Comparison of ENCODE assay signal across 9 cellular contexts in the genomic region with DNA sequence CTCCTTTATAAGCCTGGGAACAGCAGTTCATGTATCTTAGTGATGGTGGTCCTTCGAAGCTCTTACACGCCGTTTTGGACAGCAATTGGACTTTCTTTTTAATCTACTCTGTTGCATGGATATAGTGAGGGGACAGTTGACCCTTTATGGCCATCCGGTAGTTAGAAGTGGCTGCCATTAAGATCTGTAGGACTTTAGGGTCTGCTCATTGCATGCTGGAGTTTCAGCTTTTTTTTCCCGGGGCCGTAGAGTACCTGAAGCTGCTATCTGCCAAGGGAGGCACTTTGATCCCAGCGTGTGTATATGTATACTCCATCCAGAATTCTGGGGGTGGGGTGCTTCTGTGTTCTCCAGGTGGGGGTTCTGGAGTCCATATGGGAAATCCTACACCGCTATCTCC. TPM values are rescaled to one million over a fixed set of nuclear protein-coding genes. Genes with fewer than 3 reads are reported as not detected.
DNase-seq lines count a peak whose midpoint lies in the region; ATAC-seq, FAIRE-seq and TF ChIP-seq lines count a peak whose summit lies in the region.
"Had no signal": no experiment of that assay in that cellular context is flagged by ENCODE, and none has a peak within 500 bp of the region (broad histone marks: within the 10 kb centered on the region; RNA-seq: fewer than 3 reads in every experiment).

No MANE protein-coding gene starts in this region.

- CTCF ChIA-PET in HepG2 (lab: Yijun Ruan, JAX; ENCODE audit: low intra/inter-chr PET ratio, low total read pairs): interaction anchor here (2.0 to 3.3 kb wide), 2 partner anchors 36 to 38 kb away, joined by 9 read pairs; no protein-coding TSS in a partner anchor

- no peaks in the 10 kb centered on the region for H4K20me1 ChIP-seq in HepG2 (ENCODE audit: insufficient read depth, low read length)

- peak overlapping the region; percentile 98 for H3K4me2 ChIP-seq in HepG2 (ENCODE audit: low read depth, low read length)

- TF ChIP-seq POLR2A in heart left ventricle (IDR thresholded peaks at IDR 0.05) (no peak), HepG2 (IDR thresholded peaks at IDR 0.05; ENCODE audit: insufficient read depth in 1 of 2, low read depth in 2 of 2, low read length in 2 of 2) (no peak), testis (IDR thresholded peaks at IDR 0.05) (no peak)

- H3K36me3 ChIP-seq in heart left ventricle (peaks cover 0 to 41% (median 11%) of the 10 kb centered on the region in 9 donors), right atrium auricular region (no peaks in the 10 kb centered on the region), HepG2 (replicated peaks in 1 of 2; ENCODE audit: control insufficient read depth in 1 of 2, insufficient read depth in 2 of 2, low read length in 2 of 2) (no peaks in the 10 kb centered on the region), testis (ENCODE audit: low read depth, missing control alignments) (no peaks in the 10 kb centered on the region), SJCRH30 (peaks cover 7% of the 10 kb centered on the region; the same call in 1 of the 2 replicates)

- H3K9ac ChIP-seq in HepG2 (ENCODE audit: insufficient read depth, low read depth, low read length): peak overlapping the region; percentile 80

- no peak for TF ChIP-seq RAD21 in HepG2 (CRISPR knock-in tag; IDR thresholded peaks at IDR 0.05)

- TF ChIP-seq CTCF in heart left ventricle (IDR thresholded peaks at IDR 0.05): no peak
- TF ChIP-seq CTCF in right atrium auricular region (IDR thresholded peaks at IDR 0.05): no peak
- no peak for TF ChIP-seq CTCF in astrocyte of the cerebellum (IDR thresholded peaks at IDR 0.05; ENCODE audit: low read depth, low read length, missing control alignments)
- TF ChIP-seq CTCF in HepG2 (CRISPR knock-in tag; IDR thresholded peaks at IDR 0.05): no peak
- no peak for TF ChIP-seq CTCF in testis (IDR thresholded peaks at IDR 0.05)

- peak overlapping the region in 2 of 12 donors; percentile 91 to 95 for H3K27ac ChIP-seq in heart left ventricle
- H3K27ac ChIP-seq in right atrium auricular region: peak overlapping the region in 1 of 2 donors; percentile 90
- peak overlapping the region; percentile 94 for H3K27ac ChIP-seq in HepG2 (ENCODE audit: extremely low read length, insufficient read depth, low read length)
- H3K27ac ChIP-seq in testis: no peak overlapping the region
- H3K27ac ChIP-seq in SJCRH30: no peak overlapping the region

- 86 to 91% (median 88%) methylated on average over 8 of the region's 8 CpGs for WGBS in heart left ventricle, 4 donors
- WGBS in HepG2 (ENCODE audit: low lambda C conversion rate): 79% methylated on average over 5 of the region's 8 CpGs
- 60 to 76% methylated on average over 8 of the region's 8 CpGs for WGBS in testis, 2 donors

- in situ Hi-C loops in astrocyte of the cerebellum (cut with HindIII; ENCODE audit: low sequenced_read_pairs): no loop called here
- in situ Hi-C loops in HepG2 (cut with HindIII; ENCODE audit: extremely low pct_ligation_motif_present, low pct_unique_long_range_greater_than_20kb): loop anchor here (5.0 kb wide), 1 partner anchor 38 kb away; no protein-coding TSS in a partner anchor

- H3K27me3 ChIP-seq in heart left ventricle (no peaks in the 10 kb centered on the region), right atrium auricular region (no peaks in the 10 kb centered on the region), HepG2 (ENCODE audit: control insufficient read depth in 1 of 2, insufficient read depth in 2 of 2, low read length in 2 of 2) (no peaks in the 10 kb centered on the region; a peak in 1 of 5 replicates), testis (no peaks in the 10 kb centered on the region), SJCRH30 (no peaks in the 10 kb centered on the region)

- ATAC-seq in heart left ventricle (no peak), HepG2 (no peak)

- H3K4me3 ChIP-seq in heart left ventricle: peak overlapping the region in 9 of 12 donors; percentile 58 to 85 (median 68)
- no peak overlapping the region for H3K4me3 ChIP-seq in right atrium auricular region
- H3K4me3 ChIP-seq in astrocyte of the cerebellum (ENCODE audit: low read depth, low read length): peak overlapping the region; percentile 56
- peak overlapping the region; percentile 70 to 83 (median 83); a peak in 5 of 6 replicates for H3K4me3 ChIP-seq in HepG2 (replicated peaks in 1 of 3; ENCODE audit: insufficient read depth in 1 of 3, low read depth in 2 of 3, low read length in 3 of 3)
- peak overlapping the region; percentile 66 to 68 for H3K4me3 ChIP-seq in testis
- H3K4me3 ChIP-seq in SJCRH30: no peak overlapping the region

- FAIRE-seq in HepG2 (lab: Jason Lieb, UNC): no peak

- TF ChIP-seq EP300 in HepG2 (IDR thresholded peaks at IDR 0.05; ENCODE audit: low read depth in 2 of 2, low read length in 2 of 2) (no peak), HepG2 (CRISPR knock-in tag; IDR thresholded peaks at IDR 0.05; ENCODE audit: borderline replicate concordance) (no peak)

- intact Hi-C loops in heart left ventricle (cut with DNase I) (loop anchor here in 8 of 10 donors (5.0 to 10.0 kb wide), 5 partner anchors 37 to 296 kb away; a partner anchor contains a TSS), HepG2 (cut with micrococcal nuclease; ENCODE audit: unreplicated experiment) (no loop called here), testis (cut with DNase I; ENCODE audit: low total_unique reads) (no loop called here)

- BruUV-seq in HepG2 (replicated peaks; lab: Mats Ljungman, UMichigan): no TSS peak

- peaks cover 0 to 41% (median 28%) of the 10 kb centered on the region in 12 donors for H3K4me1 ChIP-seq in heart left ventricle
- H3K4me1 ChIP-seq in right atrium auricular region: peaks cover 0 to 42% of the 10 kb centered on the region in 2 donors
- peaks cover 68% of the 10 kb centered on the region for H3K4me1 ChIP-seq in HepG2 (ENCODE audit: insufficient read depth, low read length)
- H3K4me1 ChIP-seq in testis: peaks cover 21% of the 10 kb centered on the region
- 0 out of 2 replicates have a peak, but pooled peaks cover 5% of the 10 kb centered on the region for H3K4me1 ChIP-seq in SJCRH30

- H3K9me3 ChIP-seq in heart left ventricle (no peaks in the 10 kb centered on the region), right atrium auricular region (no peaks in the 10 kb centered on the region), HepG2 (ENCODE audit: low read length) (no peaks in the 10 kb centered on the region), testis (no peaks in the 10 kb centered on the region), SJCRH30 (replicated peaks) (no peaks in the 10 kb centered on the region)

- DNase-seq in heart left ventricle (no peak), right atrium auricular region (ENCODE audit: low spot score) (no peak), astrocyte of the cerebellum (ENCODE audit: low read depth) (no peak), HepG2 (ENCODE audit: low spot score) (no peak), testis (no peak), occipital lobe (lab: John Stamatoyannopoulos, UW) (no peak), cerebellar cortex (ENCODE audit: low spot score) (no peak), SJCRH30 (no peak)
- DNase-seq: activated CD4-positive, CD25-positive, alpha-beta regulatory T cell had no signal

- POLR2A ChIA-PET in HepG2 (lab: Yijun Ruan, JAX): interaction anchor here (1.2 kb wide), 1 partner anchor 813 kb away, joined by 3 read pairs; no protein-coding TSS in a partner anchor

- no peak overlapping the region for H2AFZ ChIP-seq in HepG2 (ENCODE audit: low read length)

- peaks cover 8% of the 10 kb centered on the region for H3K79me2 ChIP-seq in HepG2 (ENCODE audit: insufficient read depth, low read length)

RNA-seq across cellular contexts. Expression of a gene that starts 1.2 kb away (rescaled TPM):
- total RNA-seq in heart left ventricle (10 to 100 TPM in 8 of 9 donors, 1 to 10 TPM in 1; 9.3 to 20.4 (median 16.6) TPM), right atrium auricular region (1 to 10 TPM; 5.1 to 6.8 TPM), HepG2 (2016; rRNA removed; fragmentation: Illumina TruSeq; extraction: Trizol) (17.0 and 21.4 TPM in 2 replicates), testis (10 to 100 TPM in 1 of 2 donors, 1 to 10 TPM in 1; 9.9 to 10.1 TPM), occipital lobe (14.2 TPM)
- polyA plus RNA-seq in heart left ventricle (10 to 100 TPM; 11.7 to 15.5 TPM), HepG2 (2011; rRNA removed) (7.9 and 8.9 TPM in 2 replicates), testis (ENCODE audit: insufficient read depth, low read depth, low replicate concordance) (12.8 TPM)
- total RNA-seq in HepG2 (2016; cell fraction: cytosol; rRNA removed; fragmentation: Illumina TruSeq; extraction: Trizol; ENCODE audit: low read depth): 1.1 TPM in 2 replicates
- total RNA-seq in HepG2 (2016; cell fraction: insoluble cytoplasmic fraction; rRNA removed; fragmentation: Illumina TruSeq; extraction: Trizol): 16.9 and 20.4 TPM in 2 replicates
- 9.5 and 12.3 TPM in 2 replicates for total RNA-seq in HepG2 (2016; cell fraction: membrane; rRNA removed; fragmentation: Illumina TruSeq; extraction: Trizol)
- total RNA-seq in HepG2 (2016; cell fraction: nucleus; rRNA removed; fragmentation: Illumina TruSeq; extraction: Trizol): 9.1 and 10.0 TPM in 2 replicates
- 7.7 and 8.1 TPM in 2 replicates for polyA plus RNA-seq in HepG2 (2011; cell fraction: cytosol; rRNA removed)
- 7.1 and 7.3 TPM in 2 replicates for polyA plus RNA-seq in HepG2 (2011; cell fraction: nucleus; rRNA removed)
- 5.1 and 7.4 TPM in 2 replicates for polyA plus RNA-seq in HepG2 (2012)
- polyA plus RNA-seq in HepG2 (2016; cell fraction: cytosol; fragmentation: Illumina TruSeq; extraction: Trizol; ENCODE audit: low read depth): 1.4 and 1.9 TPM in 2 replicates
- 20.6 and 21.0 TPM in 2 replicates for polyA plus RNA-seq in HepG2 (2016; cell fraction: insoluble cytoplasmic fraction; fragmentation: Illumina TruSeq; extraction: Trizol; ENCODE audit: low read depth)
- polyA plus RNA-seq in HepG2 (2016; cell fraction: membrane; fragmentation: Illumina TruSeq; extraction: Trizol; ENCODE audit: low read depth): 6.2 and 7.1 TPM in 2 replicates
- polyA plus RNA-seq in HepG2 (2016; cell fraction: nucleus; fragmentation: Illumina TruSeq; extraction: Trizol; ENCODE audit: insufficient read depth, low read depth): 14.1 and 14.8 TPM in 2 replicates
- 9.3 and 30.2 TPM in 2 replicates for polyA minus RNA-seq in HepG2 (2011; rRNA and poly(A)+ RNA removed; ENCODE audit: low replicate concordance)
- 4.3 and 5.6 TPM in 2 replicates for polyA minus RNA-seq in HepG2 (2011; cell fraction: cytosol; rRNA and poly(A)+ RNA removed)
- 4.2 and 6.0 TPM in 2 replicates for polyA minus RNA-seq in HepG2 (2011; cell fraction: nucleus; rRNA and poly(A)+ RNA removed)
- 3.5 and 5.3 TPM in 2 replicates for total RNA-seq in SJCRH30 (2014; rRNA removed; shearing (Covaris generic))

RNA-seq across cellular contexts. Expression of a gene that starts 1.7 kb away (rescaled TPM):
- total RNA-seq in heart left ventricle: 100 to 1,000 TPM in 1 of 9 donors, 10 to 100 TPM in 8; 60.9 to 141 (median 72.4) TPM
- polyA plus RNA-seq in heart left ventricle: 100 to 1,000 TPM in 1 of 2 donors, 10 to 100 TPM in 1; 75.2 to 179 TPM
- total RNA-seq in right atrium auricular region: 10 to 100 TPM; 77.1 to 85.0 TPM
- total RNA-seq in HepG2 (2016; rRNA removed; fragmentation: Illumina TruSeq; extraction: Trizol): 91.6 and 105 TPM in 2 replicates
- 62.3 and 74.3 TPM in 2 replicates for total RNA-seq in HepG2 (2016; cell fraction: cytosol; rRNA removed; fragmentation: Illumina TruSeq; extraction: Trizol; ENCODE audit: low read depth)
- 94.6 and 120 TPM in 2 replicates for total RNA-seq in HepG2 (2016; cell fraction: insoluble cytoplasmic fraction; rRNA removed; fragmentation: Illumina TruSeq; extraction: Trizol)
- total RNA-seq in HepG2 (2016; cell fraction: membrane; rRNA removed; fragmentation: Illumina TruSeq; extraction: Trizol): 54.2 and 67.7 TPM in 2 replicates
- 37.3 and 42.0 TPM in 2 replicates for total RNA-seq in HepG2 (2016; cell fraction: nucleus; rRNA removed; fragmentation: Illumina TruSeq; extraction: Trizol)
- 43.9 and 46.9 TPM in 2 replicates for polyA plus RNA-seq in HepG2 (2011; rRNA removed)
- 35.2 and 66.3 TPM in 2 replicates for polyA plus RNA-seq in HepG2 (2011; cell fraction: cytosol; rRNA removed)
- polyA plus RNA-seq in HepG2 (2011; cell fraction: nucleus; rRNA removed): 36.8 and 49.2 TPM in 2 replicates
- 19.2 and 22.5 TPM in 2 replicates for polyA plus RNA-seq in HepG2 (2012)
- 53.8 and 75.0 TPM in 2 replicates for polyA plus RNA-seq in HepG2 (2016; cell fraction: cytosol; fragmentation: Illumina TruSeq; extraction: Trizol; ENCODE audit: low read depth)
- polyA plus RNA-seq in HepG2 (2016; cell fraction: insoluble cytoplasmic fraction; fragmentation: Illumina TruSeq; extraction: Trizol; ENCODE audit: low read depth): 69.5 and 79.8 TPM in 2 replicates
- 39.8 and 49.0 TPM in 2 replicates for polyA plus RNA-seq in HepG2 (2016; cell fraction: membrane; fragmentation: Illumina TruSeq; extraction: Trizol; ENCODE audit: low read depth)
- polyA plus RNA-seq in HepG2 (2016; cell fraction: nucleus; fragmentation: Illumina TruSeq; extraction: Trizol; ENCODE audit: insufficient read depth, low read depth): 46.6 and 50.5 TPM in 2 replicates
- 21.5 and 58.0 TPM in 2 replicates for polyA minus RNA-seq in HepG2 (2011; rRNA and poly(A)+ RNA removed; ENCODE audit: low replicate concordance)
- polyA minus RNA-seq in HepG2 (2011; cell fraction: cytosol; rRNA and poly(A)+ RNA removed): 35.5 and 51.8 TPM in 2 replicates
- polyA minus RNA-seq in HepG2 (2011; cell fraction: nucleus; rRNA and poly(A)+ RNA removed): 13.3 and 23.4 TPM in 2 replicates
- 10 to 100 TPM; 72.3 to 83.1 TPM for total RNA-seq in testis
- 102 TPM for polyA plus RNA-seq in testis (ENCODE audit: insufficient read depth, low read depth, low replicate concordance)
- total RNA-seq in occipital lobe: 20.1 TPM
- total RNA-seq in SJCRH30 (2014; rRNA removed; shearing (Covaris generic)): 30.4 and 45.3 TPM in 2 replicates

RNA-seq across cellular contexts. Expression of a gene that starts 4.2 kb away (rescaled TPM):
- total RNA-seq in heart left ventricle (100 to 1,000 TPM in 1 of 9 donors, 10 to 100 TPM in 8; 16.7 to 130 (median 27.0) TPM), right atrium auricular region (10 to 100 TPM; 42.5 to 53.2 TPM), HepG2 (2016; rRNA removed; fragmentation: Illumina TruSeq; extraction: Trizol) (0.31 TPM in 1 of 2 replicates, not detected in the other), testis (1 to 10 TPM; 4.6 to 7.4 TPM), occipital lobe (1.2 TPM)
- polyA plus RNA-seq in heart left ventricle (100 to 1,000 TPM in 1 of 2 donors, 10 to 100 TPM in 1; 97.7 to 112 TPM), HepG2 (2011; rRNA removed) (0.66 and 0.84 TPM in 2 replicates), testis (ENCODE audit: insufficient read depth, low read depth, low replicate concordance) (6.8 TPM)
- not detected in 2 replicates for total RNA-seq in HepG2 (2016; cell fraction: cytosol; rRNA removed; fragmentation: Illumina TruSeq; extraction: Trizol; ENCODE audit: low read depth)
- total RNA-seq in HepG2 (2016; cell fraction: insoluble cytoplasmic fraction; rRNA removed; fragmentation: Illumina TruSeq; extraction: Trizol): 0.19 TPM in 1 of 2 replicates, not detected in the other
- not detected in 2 replicates for total RNA-seq in HepG2 (2016; cell fraction: membrane; rRNA removed; fragmentation: Illumina TruSeq; extraction: Trizol)
- total RNA-seq in HepG2 (2016; cell fraction: nucleus; rRNA removed; fragmentation: Illumina TruSeq; extraction: Trizol): 1.1 TPM in 1 of 2 replicates, not detected in the other
- 0.08 and 0.43 TPM in 2 replicates for polyA plus RNA-seq in HepG2 (2011; cell fraction: cytosol; rRNA removed)
- polyA plus RNA-seq in HepG2 (2011; cell fraction: nucleus; rRNA removed): 7.3 and 9.6 TPM in 2 replicates
- polyA plus RNA-seq in HepG2 (2012): 0.51 and 1.9 TPM in 2 replicates
- 0.26 and 0.33 TPM in 2 replicates for polyA plus RNA-seq in HepG2 (2016; cell fraction: cytosol; fragmentation: Illumina TruSeq; extraction: Trizol; ENCODE audit: low read depth)
- polyA plus RNA-seq in HepG2 (2016; cell fraction: insoluble cytoplasmic fraction; fragmentation: Illumina TruSeq; extraction: Trizol; ENCODE audit: low read depth): 0.28 and 0.30 TPM in 2 replicates
- polyA plus RNA-seq in HepG2 (2016; cell fraction: membrane; fragmentation: Illumina TruSeq; extraction: Trizol; ENCODE audit: low read depth): 0.23 and 0.27 TPM in 2 replicates
- 4.6 and 6.5 TPM in 2 replicates for polyA plus RNA-seq in HepG2 (2016; cell fraction: nucleus; fragmentation: Illumina TruSeq; extraction: Trizol; ENCODE audit: insufficient read depth, low read depth)
- 0.36 TPM in 1 of 2 replicates, not detected in the other for polyA minus RNA-seq in HepG2 (2011; rRNA and poly(A)+ RNA removed; ENCODE audit: low replicate concordance)
- polyA minus RNA-seq in HepG2 (2011; cell fraction: cytosol; rRNA and poly(A)+ RNA removed): not detected in 2 replicates
- 1.3 and 2.7 TPM in 2 replicates for polyA minus RNA-seq in HepG2 (2011; cell fraction: nucleus; rRNA and poly(A)+ RNA removed)
- 0.36 and 0.63 TPM in 2 replicates for total RNA-seq in SJCRH30 (2014; rRNA removed; shearing (Covaris generic))

RNA-seq across cellular contexts. Expression of a gene that starts 25.0 kb away (rescaled TPM):
- total RNA-seq in heart left ventricle (10 to 100 TPM in 8 of 9 donors, 1 to 10 TPM in 1; 7.4 to 29.3 (median 24.8) TPM), right atrium auricular region (10 to 100 TPM; 11.0 to 11.1 TPM), HepG2 (2016; rRNA removed; fragmentation: Illumina TruSeq; extraction: Trizol) (2.1 and 2.2 TPM in 2 replicates), testis (10 to 100 TPM; 38.0 to 41.8 TPM), occipital lobe (16.4 TPM)
- polyA plus RNA-seq in heart left ventricle (10 to 100 TPM; 11.6 to 14.4 TPM), HepG2 (2011; rRNA removed) (1.3 and 1.9 TPM in 2 replicates), testis (ENCODE audit: insufficient read depth, low read depth, low replicate concordance) (27.8 TPM)
- total RNA-seq in HepG2 (2016; cell fraction: cytosol; rRNA removed; fragmentation: Illumina TruSeq; extraction: Trizol; ENCODE audit: low read depth): 0.30 and 1.9 TPM in 2 replicates
- total RNA-seq in HepG2 (2016; cell fraction: insoluble cytoplasmic fraction; rRNA removed; fragmentation: Illumina TruSeq; extraction: Trizol): 1.3 and 1.6 TPM in 2 replicates
- total RNA-seq in HepG2 (2016; cell fraction: membrane; rRNA removed; fragmentation: Illumina TruSeq; extraction: Trizol): 1.7 and 3.1 TPM in 2 replicates
- total RNA-seq in HepG2 (2016; cell fraction: nucleus; rRNA removed; fragmentation: Illumina TruSeq; extraction: Trizol): 5.8 and 6.2 TPM in 2 replicates
- 0.42 and 0.82 TPM in 2 replicates for polyA plus RNA-seq in HepG2 (2011; cell fraction: cytosol; rRNA removed)
- polyA plus RNA-seq in HepG2 (2011; cell fraction: nucleus; rRNA removed): 18.1 and 23.2 TPM in 2 replicates
- polyA plus RNA-seq in HepG2 (2012): 8.4 and 13.6 TPM in 2 replicates
- polyA plus RNA-seq in HepG2 (2016; cell fraction: cytosol; fragmentation: Illumina TruSeq; extraction: Trizol; ENCODE audit: low read depth): 0.37 and 0.83 TPM in 2 replicates
- 2.4 and 4.0 TPM in 2 replicates for polyA plus RNA-seq in HepG2 (2016; cell fraction: insoluble cytoplasmic fraction; fragmentation: Illumina TruSeq; extraction: Trizol; ENCODE audit: low read depth)
- 0.80 and 1.7 TPM in 2 replicates for polyA plus RNA-seq in HepG2 (2016; cell fraction: membrane; fragmentation: Illumina TruSeq; extraction: Trizol; ENCODE audit: low read depth)
- polyA plus RNA-seq in HepG2 (2016; cell fraction: nucleus; fragmentation: Illumina TruSeq; extraction: Trizol; ENCODE audit: insufficient read depth, low read depth): 21.8 and 22.9 TPM in 2 replicates
- polyA minus RNA-seq in HepG2 (2011; rRNA and poly(A)+ RNA removed; ENCODE audit: low replicate concordance): 3.6 and 8.2 TPM in 2 replicates
- 2.2 and 3.8 TPM in 2 replicates for polyA minus RNA-seq in HepG2 (2011; cell fraction: cytosol; rRNA and poly(A)+ RNA removed)
- 18.7 and 21.1 TPM in 2 replicates for polyA minus RNA-seq in HepG2 (2011; cell fraction: nucleus; rRNA and poly(A)+ RNA removed)
- total RNA-seq in SJCRH30 (2014; rRNA removed; shearing (Covaris generic)): 6.4 and 9.0 TPM in 2 replicates

RNA-seq across cellular contexts. Expression of a gene that starts 29.6 kb away (rescaled TPM):
- total RNA-seq in heart left ventricle: 10 to 100 TPM in 6 of 9 donors, 1 to 10 TPM in 3; 6.7 to 30.6 (median 13.6) TPM
- 10 to 100 TPM; 17.5 to 17.9 TPM for polyA plus RNA-seq in heart left ventricle
- total RNA-seq in right atrium auricular region: 10 to 100 TPM; 17.6 to 44.7 TPM
- 3.3 and 3.7 TPM in 2 replicates for total RNA-seq in HepG2 (2016; rRNA removed; fragmentation: Illumina TruSeq; extraction: Trizol)
- total RNA-seq in HepG2 (2016; cell fraction: cytosol; rRNA removed; fragmentation: Illumina TruSeq; extraction: Trizol; ENCODE audit: low read depth): 0.20 and 0.53 TPM in 2 replicates
- 1.6 and 3.6 TPM in 2 replicates for total RNA-seq in HepG2 (2016; cell fraction: insoluble cytoplasmic fraction; rRNA removed; fragmentation: Illumina TruSeq; extraction: Trizol)
- 1.1 and 3.2 TPM in 2 replicates for total RNA-seq in HepG2 (2016; cell fraction: membrane; rRNA removed; fragmentation: Illumina TruSeq; extraction: Trizol)
- total RNA-seq in HepG2 (2016; cell fraction: nucleus; rRNA removed; fragmentation: Illumina TruSeq; extraction: Trizol): 4.7 and 9.3 TPM in 2 replicates
- polyA plus RNA-seq in HepG2 (2011; rRNA removed): 2.7 and 3.3 TPM in 2 replicates
- polyA plus RNA-seq in HepG2 (2011; cell fraction: cytosol; rRNA removed): 1.8 and 1.9 TPM in 2 replicates
- polyA plus RNA-seq in HepG2 (2011; cell fraction: nucleus; rRNA removed): 21.5 and 21.6 TPM in 2 replicates
- 6.4 and 10.0 TPM in 2 replicates for polyA plus RNA-seq in HepG2 (2012)
- polyA plus RNA-seq in HepG2 (2016; cell fraction: cytosol; fragmentation: Illumina TruSeq; extraction: Trizol; ENCODE audit: low read depth): 0.57 and 0.75 TPM in 2 replicates
- 1.8 and 5.2 TPM in 2 replicates for polyA plus RNA-seq in HepG2 (2016; cell fraction: insoluble cytoplasmic fraction; fragmentation: Illumina TruSeq; extraction: Trizol; ENCODE audit: low read depth)
- 1.1 and 1.3 TPM in 2 replicates for polyA plus RNA-seq in HepG2 (2016; cell fraction: membrane; fragmentation: Illumina TruSeq; extraction: Trizol; ENCODE audit: low read depth)
- 15.5 and 16.4 TPM in 2 replicates for polyA plus RNA-seq in HepG2 (2016; cell fraction: nucleus; fragmentation: Illumina TruSeq; extraction: Trizol; ENCODE audit: insufficient read depth, low read depth)
- 8.0 and 73.1 TPM in 2 replicates for polyA minus RNA-seq in HepG2 (2011; rRNA and poly(A)+ RNA removed; ENCODE audit: low replicate concordance)
- polyA minus RNA-seq in HepG2 (2011; cell fraction: cytosol; rRNA and poly(A)+ RNA removed): 3.3 and 3.9 TPM in 2 replicates
- polyA minus RNA-seq in HepG2 (2011; cell fraction: nucleus; rRNA and poly(A)+ RNA removed): 9.1 and 12.4 TPM in 2 replicates
- total RNA-seq in testis: 100 to 1,000 TPM; 111 to 123 TPM
- polyA plus RNA-seq in testis (ENCODE audit: insufficient read depth, low read depth, low replicate concordance): 62.3 TPM
- total RNA-seq in occipital lobe: 337 TPM
- total RNA-seq in SJCRH30 (2014; rRNA removed; shearing (Covaris generic)): 101 and 109 TPM in 2 replicates

Comparison
In these comparisons a context has a peak if more than half of its experiments do, and no peak if none do; other contexts are left out.
1. H3K4me3 ChIP-seq: peak in heart left ventricle (9 of 12), astrocyte of the cerebellum (single experiment), HepG2 (3 of 3) and testis (2 of 2); none in right atrium auricular region (0 of 2) and SJCRH30 (single experiment).
2. intact Hi-C loops: an anchor here in heart left ventricle (5.0 to 10.0 kb wide); none called in HepG2 and testis.